9 cellular contexts compared by ENCODE assay signal in the genomic region with DNA sequence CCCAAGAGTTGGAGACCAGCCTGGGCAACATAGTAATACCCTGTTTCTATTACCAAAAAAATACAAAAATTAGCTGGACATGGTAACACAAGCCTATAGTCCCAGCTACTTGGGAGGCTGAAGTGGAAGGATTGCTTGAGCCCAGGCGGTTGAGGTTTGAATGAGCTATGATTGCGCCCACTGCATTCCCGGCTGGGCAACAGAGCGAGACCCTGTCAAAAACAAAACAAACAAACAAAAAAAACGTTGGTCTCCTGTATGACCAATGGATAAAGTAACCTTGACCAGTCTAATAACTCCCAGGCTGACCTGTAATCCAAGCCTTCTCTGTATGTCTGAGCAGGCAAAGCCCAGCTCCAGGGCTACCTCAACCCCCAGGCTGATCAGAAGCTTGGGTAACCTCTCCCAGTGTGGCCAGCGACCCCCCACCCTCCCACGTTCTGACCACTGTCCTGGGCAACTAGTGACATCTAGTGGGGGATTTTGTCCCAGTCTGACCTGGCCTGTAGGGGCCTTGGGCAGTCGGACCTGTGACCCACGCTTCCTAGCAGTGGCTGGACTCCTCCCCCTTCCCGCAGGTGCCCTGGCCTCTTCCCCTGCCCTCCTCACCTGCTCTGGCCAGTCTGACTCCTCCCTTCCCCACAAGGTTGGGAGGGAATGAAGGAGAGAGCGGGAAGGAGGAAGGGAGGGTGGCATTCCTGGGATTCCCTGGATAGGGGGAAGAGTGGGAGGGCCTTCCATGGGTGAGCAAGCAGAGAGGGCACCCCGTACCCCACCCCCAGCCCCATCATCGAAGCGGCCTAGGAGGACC. TPM values are rescaled to one million over a fixed set of nuclear protein-coding genes. Genes with fewer than 3 reads are reported as not detected.
DNase-seq lines count a peak whose midpoint lies in the region; ATAC-seq and TF ChIP-seq lines count a peak whose summit lies in the region.
"Had no signal": no experiment of that assay in that cellular context is flagged by ENCODE, and none has a peak within 500 bp of the region (broad histone marks: within the 10 kb centered on the region; RNA-seq: fewer than 3 reads in every experiment).

No MANE protein-coding gene starts in this region.

- peaks cover 65% of the 10 kb centered on the region for H3K4me1 Mint-ChIP-seq in nephron progenitor cell
- peaks cover 3% of the 10 kb centered on the region for H3K4me1 Mint-ChIP-seq in activated CD4-positive, alpha-beta memory T cell treated with anti-CD3 and anti-CD28 coated beads for 36 hours (ENCODE audit: low read depth)

- TF ChIP-seq CTCF in GM06990 (IDR thresholded peaks at IDR 0.05; ENCODE audit: insufficient read depth, low read length, poor library complexity, severe bottlenecking) (peak; percentile 47), OCI-LY7 (conservative IDR thresholded peaks at IDR 0.05; ENCODE audit: low read length) (peak; percentile 71), nephron progenitor cell (IDR thresholded peaks at IDR 0.05) (peak; percentile 54)

- no TSS peak for BruUV-seq in OCI-LY7 (replicated peaks; lab: Mats Ljungman, UMichigan)

- H3K27ac ChIP-seq in OCI-LY7 (ENCODE audit: low read depth, low read length, poor library complexity, severe bottlenecking) (no peak overlapping the region), esophagus (ENCODE audit: low read depth in 2 of 2, low read length in 1 of 2) (peak overlapping the region; percentile 26 to 27)

- H3K4me3 ChIP-seq in GM06990 (replicated peaks; ENCODE audit: low read depth, low read length) (no peak overlapping the region), OCI-LY7 (ENCODE audit: low read depth, low read length, poor library complexity, severe bottlenecking) (no peak overlapping the region), esophagus (ENCODE audit: low read depth in 1 of 2, low read length in 2 of 2) (no peak overlapping the region)

- CTCF ChIA-PET in OCI-LY7 (lab: Charles Lee; ENCODE audit: unreplicated experiment): no interaction called here
- CTCF ChIA-PET in activated CD4-positive, alpha-beta memory T cell treated with anti-CD3 and anti-CD28 coated beads for 36 hours (lab: Charles Lee): interaction anchor here (1.2 to 1.5 kb wide), 5 partner anchors 24 to 84 kb away, joined by 3 to 8 read pairs (median 4); no protein-coding TSS in a partner anchor

- intact Hi-C loops in OCI-LY7 (cut with micrococcal nuclease; ENCODE audit: unreplicated experiment): no loop called here
- intact Hi-C loops in activated CD4-positive, alpha-beta memory T cell treated with anti-CD3 and anti-CD28 coated beads for 36 hours (cut with micrococcal nuclease): no loop called here

- H3K36me3 ChIP-seq in GM06990 (ENCODE audit: control insufficient read depth, insufficient read depth, low read length): no peaks in the 10 kb centered on the region
- no peaks in the 10 kb centered on the region for H3K36me3 ChIP-seq in OCI-LY7 (ENCODE audit: insufficient read depth, low read length)
- peaks cover 0 to 2% of the 10 kb centered on the region in 2 donors for H3K36me3 ChIP-seq in esophagus (ENCODE audit: control insufficient read depth in 2 of 2, insufficient read depth in 2 of 2, low read length in 1 of 2)

- peaks cover 30% of the 10 kb centered on the region for H3K27me3 Mint-ChIP-seq in nephron progenitor cell (ENCODE audit: low read depth, poor library complexity)
- H3K27me3 Mint-ChIP-seq in activated CD4-positive, alpha-beta memory T cell treated with anti-CD3 and anti-CD28 coated beads for 36 hours: peaks cover 17% of the 10 kb centered on the region

- no peak for DNase-seq in GM06990 (ENCODE audit: extremely low read depth, insufficient read length)
- DNase-seq in OCI-LY7 (ENCODE audit: low spot score): peak; percentile 28
- DNase-seq in nephron progenitor cell: peak; percentile 74
- no peak for DNase-seq in T-helper 2 cell
- no peak for DNase-seq in KG1 (lab: John Stamatoyannopoulos, UW)
- DNase-seq in activated CD4-positive, alpha-beta memory T cell treated with anti-CD3 and anti-CD28 coated beads for 36 hours: no peak
- DNase-seq: T-cell had no signal

- POLR2A ChIA-PET in OCI-LY7 (lab: Charles Lee): no interaction called here
- POLR2A ChIA-PET in activated CD4-positive, alpha-beta memory T cell treated with anti-CD3 and anti-CD28 coated beads for 36 hours (lab: Charles Lee): no interaction called here

- no peaks in the 10 kb centered on the region for H3K9me2 ChIP-seq in OCI-LY7 (ENCODE audit: insufficient read depth, low read length)

- 22 to 24% methylated on average over 14 of the region's 14 CpGs for WGBS in esophagus, 2 donors

- no peaks in the 10 kb centered on the region for H3K36me3 Mint-ChIP-seq in nephron progenitor cell (ENCODE audit: low read depth)
- no peaks in the 10 kb centered on the region for H3K36me3 Mint-ChIP-seq in activated CD4-positive, alpha-beta memory T cell treated with anti-CD3 and anti-CD28 coated beads for 36 hours
- H3K36me3 Mint-ChIP-seq: T-cell had no signal

- peak overlapping the region; percentile 66 for H3K27ac Mint-ChIP-seq in nephron progenitor cell
- no peak overlapping the region for H3K27ac Mint-ChIP-seq in activated CD4-positive, alpha-beta memory T cell treated with anti-CD3 and anti-CD28 coated beads for 36 hours
- H3K27ac Mint-ChIP-seq: T-cell had no signal

- H3K4me1 ChIP-seq in OCI-LY7 (ENCODE audit: insufficient read depth, low read length, poor library complexity, severe bottlenecking) (no peaks in the 10 kb centered on the region), esophagus (ENCODE audit: control insufficient read depth in 2 of 2, insufficient read depth in 2 of 2, low read length in 1 of 2) (peaks cover 5 to 18% of the 10 kb centered on the region in 2 donors)

- H4K20me1 ChIP-seq in OCI-LY7 (ENCODE audit: insufficient read depth, low read length): no peaks in the 10 kb centered on the region

- H3K4me3 Mint-ChIP-seq in nephron progenitor cell: peak overlapping the region; percentile 78
- H3K4me3 Mint-ChIP-seq in activated CD4-positive, alpha-beta memory T cell treated with anti-CD3 and anti-CD28 coated beads for 36 hours: no peak overlapping the region

- H3K4me2 ChIP-seq in OCI-LY7 (ENCODE audit: low read length): no peak overlapping the region

- H2AFZ ChIP-seq in OCI-LY7 (ENCODE audit: low read length): no peak overlapping the region

- H3K79me2 ChIP-seq in OCI-LY7 (ENCODE audit: insufficient read depth, low read depth, low read length): no peaks in the 10 kb centered on the region

- ATAC-seq in GM18909 (IDR thresholded peaks at IDR 0.05; ENCODE audit: poor library complexity, unreplicated experiment): no peak

- no peaks in the 10 kb centered on the region for H3K9me3 Mint-ChIP-seq in nephron progenitor cell
- peaks cover 4% of the 10 kb centered on the region for H3K9me3 Mint-ChIP-seq in activated CD4-positive, alpha-beta memory T cell treated with anti-CD3 and anti-CD28 coated beads for 36 hours
- H3K9me3 Mint-ChIP-seq: T-cell had no signal

- H3K27me3 ChIP-seq in GM06990 (replicated peaks; ENCODE audit: control insufficient read depth, insufficient read depth, low read length) (no peaks in the 10 kb centered on the region; the same call in 1 of the 2 replicates), esophagus (ENCODE audit: control insufficient read depth in 1 of 2, insufficient read depth in 2 of 2, low read length in 2 of 2) (no peaks in the 10 kb centered on the region)

- no peaks in the 10 kb centered on the region for H3K9me3 ChIP-seq in OCI-LY7 (ENCODE audit: low read length)
- no peaks in the 10 kb centered on the region for H3K9me3 ChIP-seq in esophagus (ENCODE audit: control insufficient read depth in 2 of 2, insufficient read depth in 1 of 2, low read depth in 1 of 2, low read length in 1 of 2)

RNA-seq across cellular contexts. Expression of a gene that starts 1.0 kb away (rescaled TPM):
- total RNA-seq in OCI-LY7 (2014; rRNA removed; shearing (Covaris generic)): not detected in 2 replicates
- total RNA-seq in OCI-LY7 (2022): not detected in 2 replicates
- polyA plus RNA-seq in esophagus: 10 to 100 TPM; 18.0 to 22.1 TPM
- not detected for total RNA-seq in activated CD4-positive, alpha-beta memory T cell treated with anti-CD3 and anti-CD28 coated beads for 36 hours

RNA-seq across cellular contexts. Expression of a gene that starts 30.2 kb away (rescaled TPM):
- not detected in 2 replicates for total RNA-seq in OCI-LY7 (2014; rRNA removed; shearing (Covaris generic))
- not detected in 2 replicates for total RNA-seq in OCI-LY7 (2022)
- 10 to 100 TPM; 35.0 to 39.4 TPM for polyA plus RNA-seq in esophagus
- not detected for total RNA-seq in activated CD4-positive, alpha-beta memory T cell treated with anti-CD3 and anti-CD28 coated beads for 36 hours

RNA-seq across cellular contexts. Expression of a gene that starts 38.2 kb away (rescaled TPM):
- not detected in 2 replicates for total RNA-seq in OCI-LY7 (2014; rRNA removed; shearing (Covaris generic))
- not detected in 2 replicates for total RNA-seq in OCI-LY7 (2022)
- polyA plus RNA-seq in esophagus: 10 to 100 TPM; 58.7 to 60.9 TPM
- total RNA-seq in activated CD4-positive, alpha-beta memory T cell treated with anti-CD3 and anti-CD28 coated beads for 36 hours: 1 to 10 TPM in 1 of 2 experiments, under 1 TPM in 1; 0.71 to 1.9 TPM

RNA-seq across cellular contexts. Expression of a gene that starts 59.3 kb away (rescaled TPM):
- 5.8 and 10.2 TPM in 2 replicates for total RNA-seq in OCI-LY7 (2014; rRNA removed; shearing (Covaris generic))
- 18.6 and 22.9 TPM in 2 replicates for total RNA-seq in OCI-LY7 (2022)
- 100 to 1,000 TPM in 1 of 2 donors, 10 to 100 TPM in 1; 64.5 to 107 TPM for polyA plus RNA-seq in esophagus
- total RNA-seq in activated CD4-positive, alpha-beta memory T cell treated with anti-CD3 and anti-CD28 coated beads for 36 hours: 10 to 100 TPM; 75.0 to 79.6 TPM

Comparison
In these comparisons a context has a peak if more than half of its experiments do, and no peak if none do; other contexts are left out.
1. DNase-seq: peak in OCI-LY7 (single experiment) and nephron progenitor cell (single experiment); none in GM06990 (single experiment), T-helper 2 cell (0 of 5), KG1 (single experiment) and activated CD4-positive, alpha-beta memory T cell treated with anti-CD3 and anti-CD28 coated beads for 36 hours (single experiment).
2. Peak in every context shown above with its lines, with median percentiles within 50 percentile points of each other: CTCF ChIP-seq.